ENCODE assay signal across 21 cellular contexts in genomic region chr4:140834866-140835495, GRCh38.
A peak's percentile ranks its signal among the peaks of the same experiment; 100 is the strongest.
DNase-seq lines count a peak whose midpoint lies in the region; ATAC-seq and TF ChIP-seq lines count a peak whose summit lies in the region.
"Had no signal": no experiment of that assay in that cellular context is flagged by ENCODE, and none has a peak within 500 bp of the region (broad histone marks: within the 10 kb centered on the region; RNA-seq: fewer than 3 reads in every experiment).

No MANE protein-coding gene starts in this region.

- H3K9me3 ChIP-seq in muscle layer of colon (ENCODE audit: low read length): no peaks in the 10 kb centered on the region
- H3K9me3 ChIP-seq in smooth muscle cell (replicated peaks; ENCODE audit: low read depth): no peaks in the 10 kb centered on the region
- H3K9me3 ChIP-seq in left lung: no peaks in the 10 kb centered on the region

- H3K79me2 ChIP-seq in GM23338 (replicated peaks; ENCODE audit: insufficient read depth) (no peaks in the 10 kb centered on the region), smooth muscle cell (ENCODE audit: low read depth) (no peaks in the 10 kb centered on the region)

- TF ChIP-seq CTCF in GM23338 (conservative IDR thresholded peaks at IDR 0.05; ENCODE audit: low read depth in 2 of 2): no peak
- TF ChIP-seq CTCF in epithelial cell of esophagus (IDR thresholded peaks at IDR 0.05; ENCODE audit: insufficient read depth, low read depth, low read length, missing control alignments): no peak
- TF ChIP-seq CTCF in smooth muscle cell (IDR thresholded peaks at IDR 0.05; ENCODE audit: borderline replicate concordance, insufficient read depth, poor library complexity, severe bottlenecking): no peak
- no peak for TF ChIP-seq CTCF in chondrocyte (IDR thresholded peaks at IDR 0.05)
- TF ChIP-seq CTCF in left lung (IDR thresholded peaks at IDR 0.05): no peak

- H2AFZ ChIP-seq in GM23338: 0 out of 2 replicates have a peak overlapping the region, but pooled peaks have one; percentile 54
- peak overlapping the region; percentile 80 for H2AFZ ChIP-seq in smooth muscle cell (ENCODE audit: low read depth)

- H3K4me1 Mint-ChIP-seq in GM23338 (no peaks in the 10 kb centered on the region), chondrocyte (ENCODE audit: low read depth) (peaks cover 16% of the 10 kb centered on the region)

- H3K9ac ChIP-seq in muscle layer of colon (ENCODE audit: low read length) (no peak overlapping the region), smooth muscle cell (ENCODE audit: low read depth) (no peak overlapping the region)

- DNase-seq in GM23338 (ENCODE audit: low spot score) (no peak), epithelial cell of esophagus (ENCODE audit: low read depth) (peak; percentile 4), smooth muscle cell (lab: John Stamatoyannopoulos, UW; ENCODE audit: unreplicated experiment) (no peak), chondrocyte (ENCODE audit: low spot score) (no peak), left lung (no peak)
- DNase-seq: ACHN; AML-193; CD4-positive, alpha-beta T cell; DND-41; HFFc6; IMR-90; Karpas-422; NCI-H1105 treated with DMSO at 0.1 percent for 48 hours; NCI-H187; NCI-H226; NCI-H526; RPMI8226; SIG-M5 had no signal

- H3K27me3 Mint-ChIP-seq in GM23338 (ENCODE audit: insufficient read depth, low read depth, poor library complexity) (no peaks in the 10 kb centered on the region), chondrocyte (ENCODE audit: low read depth) (peaks cover 7% of the 10 kb centered on the region)
- H3K27me3 Mint-ChIP-seq: CD4-positive, alpha-beta T cell had no signal

- intact Hi-C loops in left lung (cut with DNase I): no loop called here

- H3K27ac ChIP-seq in GM23338 (ENCODE audit: low read depth) (no peak overlapping the region), muscle layer of colon (ENCODE audit: low read depth, low read length) (peak overlapping the region; percentile 13), smooth muscle cell (ENCODE audit: low read depth) (no peak overlapping the region), left lung (no peak overlapping the region)

- H3K9me2 ChIP-seq in GM23338 (ENCODE audit: insufficient read depth): no peaks in the 10 kb centered on the region

- no peaks in the 10 kb centered on the region for H3K36me3 ChIP-seq in GM23338 (ENCODE audit: insufficient read depth)
- no peaks in the 10 kb centered on the region for H3K36me3 ChIP-seq in muscle layer of colon (ENCODE audit: insufficient read depth, low read length)
- no peaks in the 10 kb centered on the region for H3K36me3 ChIP-seq in smooth muscle cell (ENCODE audit: low read depth)
- no peaks in the 10 kb centered on the region for H3K36me3 ChIP-seq in left lung

- no peaks in the 10 kb centered on the region for H3K36me3 Mint-ChIP-seq in GM23338 (ENCODE audit: low read depth)
- H3K36me3 Mint-ChIP-seq in chondrocyte (ENCODE audit: low read depth): no peaks in the 10 kb centered on the region

- H3K27me3 ChIP-seq in GM23338 (ENCODE audit: insufficient read depth): no peaks in the 10 kb centered on the region
- H3K27me3 ChIP-seq in muscle layer of colon (ENCODE audit: control insufficient read depth in 1 of 2, insufficient read depth in 2 of 2, low read length in 2 of 2): no peaks in the 10 kb centered on the region
- H3K27me3 ChIP-seq in smooth muscle cell (ENCODE audit: low read depth): no peaks in the 10 kb centered on the region
- no peaks in the 10 kb centered on the region for H3K27me3 ChIP-seq in left lung

- no peak overlapping the region for H3K4me3 Mint-ChIP-seq in GM23338
- no peak overlapping the region for H3K4me3 Mint-ChIP-seq in chondrocyte (ENCODE audit: unreplicated experiment)
- H3K4me3 Mint-ChIP-seq: CD4-positive, alpha-beta T cell; HFFc6 had no signal

- H3K4me1 ChIP-seq in GM23338 (ENCODE audit: insufficient read depth) (no peaks in the 10 kb centered on the region), muscle layer of colon (ENCODE audit: insufficient read depth, low read length) (peaks cover 21% of the 10 kb centered on the region), smooth muscle cell (ENCODE audit: low read depth) (peaks cover 18% of the 10 kb centered on the region), left lung (no peaks in the 10 kb centered on the region)

- H3K9me3 Mint-ChIP-seq in GM23338 (no peaks in the 10 kb centered on the region), chondrocyte (ENCODE audit: low read depth) (no peaks in the 10 kb centered on the region)
- H3K9me3 Mint-ChIP-seq: CD4-positive, alpha-beta T cell; HFFc6 had no signal

- H3F3A ChIP-seq in GM23338 (replicated peaks; ENCODE audit: low read depth) (no peaks in the 10 kb centered on the region), smooth muscle cell (ENCODE audit: low read depth) (no peaks in the 10 kb centered on the region)

- no peaks in the 10 kb centered on the region for H4K20me1 ChIP-seq in GM23338 (replicated peaks; ENCODE audit: insufficient read depth)
- H4K20me1 ChIP-seq in smooth muscle cell (ENCODE audit: low read depth): no peaks in the 10 kb centered on the region

- ATAC-seq in GM23338 (no peak), HG03139 (IDR thresholded peaks at IDR 0.05; ENCODE audit: unreplicated experiment) (no peak), HG03521 (IDR thresholded peaks at IDR 0.05; ENCODE audit: unreplicated experiment) (no peak), left lung (no peak)

- H3K4me2 ChIP-seq in GM23338 (no peak overlapping the region), smooth muscle cell (no peak overlapping the region)

- no peak overlapping the region for H3K27ac Mint-ChIP-seq in GM23338
- no peak overlapping the region for H3K27ac Mint-ChIP-seq in chondrocyte (ENCODE audit: unreplicated experiment)
- H3K27ac Mint-ChIP-seq: CD4-positive, alpha-beta T cell; HFFc6 had no signal

- H3K4me3 ChIP-seq in GM23338: no peak overlapping the region
- no peak overlapping the region for H3K4me3 ChIP-seq in epithelial cell of esophagus (ENCODE audit: low read length)
- H3K4me3 ChIP-seq in muscle layer of colon (ENCODE audit: low read depth in 1 of 2, low read length in 2 of 2): no peak overlapping the region
- no peak overlapping the region for H3K4me3 ChIP-seq in smooth muscle cell
- no peak overlapping the region for H3K4me3 ChIP-seq in left lung

- 46% methylated on average over 7 of the region's 7 CpGs for WGBS in smooth muscle cell (ENCODE audit: low lambda C conversion rate)

TF ChIP-seq in GM23338, 12 proteins besides CTCF, POLR2A, EP300 and RAD21 (continues in another document):
- no peak for TF ChIP-seq ZNF331 (CRISPR knock-in tag; IDR thresholded peaks at IDR 0.05; ENCODE audit: low read depth)
- TF ChIP-seq CREB1 (CRISPR knock-in tag; IDR thresholded peaks at IDR 0.05; ENCODE audit: low read depth): no peak
- TF ChIP-seq ZNF114 (CRISPR knock-in tag; IDR thresholded peaks at IDR 0.05): no peak
- TF ChIP-seq EZH2 (IDR thresholded peaks at IDR 0.05; ENCODE audit: low read depth, unreplicated experiment): no peak
- no peak for TF ChIP-seq STAT1 (IDR thresholded peaks at IDR 0.05; ENCODE audit: unreplicated experiment)
- TF ChIP-seq EZH2phosphoT487 (IDR thresholded peaks at IDR 0.05; ENCODE audit: unreplicated experiment): no peak
- no peak for TF ChIP-seq REST (IDR thresholded peaks at IDR 0.05; ENCODE audit: unreplicated experiment)
- TF ChIP-seq JUNB (IDR thresholded peaks at IDR 0.05; ENCODE audit: unreplicated experiment): no peak
- TF ChIP-seq POLR2AphosphoS5 (IDR thresholded peaks at IDR 0.05; ENCODE audit: low read depth): no peak
- no peak for TF ChIP-seq ETS1 (IDR thresholded peaks at IDR 0.05)
- no peak for TF ChIP-seq NANOG (IDR thresholded peaks at IDR 0.05; ENCODE audit: borderline replicate concordance)
